20 cellular contexts compared by ENCODE assay signal in genomic region chr14:61231810-61232209, GRCh38. TPM values are rescaled to one million over a fixed set of nuclear protein-coding genes. Genes with fewer than 3 reads are reported as not detected.
DNase-seq lines count a peak whose midpoint lies in the region; ATAC-seq and TF ChIP-seq lines count a peak whose summit lies in the region.
"Had no signal": no experiment of that assay in that cellular context is flagged by ENCODE, and none has a peak within 500 bp of the region (broad histone marks: within the 10 kb centered on the region; RNA-seq: fewer than 3 reads in every experiment).

No MANE protein-coding gene starts in this region.

- H3K9ac ChIP-seq in IMR-90 (ENCODE audit: low read depth, low read length): no peak overlapping the region

- no peak overlapping the region for H2AK9ac ChIP-seq in IMR-90 (replicated peaks; ENCODE audit: low read depth, low read length, poor library complexity)

- H3K27me3 ChIP-seq in IMR-90 (ENCODE audit: control insufficient read depth, insufficient read depth, low read length) (no peaks in the 10 kb centered on the region), SJCRH30 (no peaks in the 10 kb centered on the region), HAP-1 (ENCODE audit: low read depth) (peaks cover 4% of the 10 kb centered on the region; the same call in 1 of the 2 replicates)

- peak overlapping the region; percentile 29 to 71 (median 31) for H3K27ac Mint-ChIP-seq in nephron
- H3K27ac Mint-ChIP-seq: CD4-positive, CD25-positive, alpha-beta regulatory T cell had no signal

- CTCF ChIA-PET in IMR-90 (lab: Yijun Ruan, JAX): no interaction called here

- no peak overlapping the region for H3K23ac ChIP-seq in IMR-90 (ENCODE audit: low read depth, low read length)

- H3K4me3 Mint-ChIP-seq in nephron: peak overlapping the region in 1 of 3 experiments; percentile 1
- H3K4me3 Mint-ChIP-seq: CD4-positive, CD25-positive, alpha-beta regulatory T cell had no signal

- peaks cover 80% of the 10 kb centered on the region for H3K4me1 Mint-ChIP-seq in nephron
- H3K4me1 Mint-ChIP-seq: CD4-positive, CD25-positive, alpha-beta regulatory T cell had no signal

- H3K4me2 ChIP-seq in IMR-90 (ENCODE audit: low read depth, low read length): no peak overlapping the region

- peaks cover 10% of the 10 kb centered on the region for H3K4me1 ChIP-seq in IMR-90 (ENCODE audit: control insufficient read depth, insufficient read depth, low read length)
- peaks cover 41% of the 10 kb centered on the region for H3K4me1 ChIP-seq in SJCRH30
- no peaks in the 10 kb centered on the region for H3K4me1 ChIP-seq in HAP-1

- H3K56ac ChIP-seq in IMR-90 (ENCODE audit: extremely low read depth, insufficient read depth, low read length): no peak overlapping the region

- peak overlapping the region in 1 of 2 experiments; percentile 62; a peak in 1 of 4 replicates for H4K8ac ChIP-seq in IMR-90 (ENCODE audit: low read depth in 2 of 2, low read length in 2 of 2)

- H3K27ac ChIP-seq in IMR-90 (ENCODE audit: insufficient read depth, low read length) (no peak overlapping the region), SJCRH30 (no peak overlapping the region)

- H3K4me3 ChIP-seq in GM12865 (ENCODE audit: low read depth, low read length) (no peak overlapping the region), IMR-90 (ENCODE audit: insufficient read depth, low read depth, low read length) (no peak overlapping the region), SJCRH30 (no peak overlapping the region), HAP-1 (no peak overlapping the region), foreskin fibroblast (ENCODE audit: low read depth in 1 of 2, low read length in 2 of 2) (no peak overlapping the region)

- 0 out of 2 replicates have a peak overlapping the region, but pooled peaks have one; percentile 11 for H2BK120ac ChIP-seq in IMR-90 (ENCODE audit: low read depth, low read length)

- H3K79me1 ChIP-seq in IMR-90 (ENCODE audit: low read depth in 1 of 2, low read length in 2 of 2): no peaks in the 10 kb centered on the region

- H3K4ac ChIP-seq in IMR-90 (ENCODE audit: low read depth, low read length): 0 out of 2 replicates have a peak overlapping the region, but pooled peaks have one; percentile 24

- no peak for TF ChIP-seq POLR2A in IMR-90 (IDR thresholded peaks at IDR 0.05; ENCODE audit: low read depth, low read length)

- H3K9me3 ChIP-seq in IMR-90 (ENCODE audit: control insufficient read depth, insufficient read depth, low read length) (no peaks in the 10 kb centered on the region), SJCRH30 (replicated peaks) (no peaks in the 10 kb centered on the region), HAP-1 (no peaks in the 10 kb centered on the region)

- no peak overlapping the region for H4K91ac ChIP-seq in IMR-90 (ENCODE audit: insufficient read depth, low read depth, low read length)

- no peaks in the 10 kb centered on the region for H3K36me3 Mint-ChIP-seq in nephron (ENCODE audit: low read depth)
- H3K36me3 Mint-ChIP-seq: CD4-positive, CD25-positive, alpha-beta regulatory T cell had no signal

- no peak overlapping the region; the same call in 1 of the 2 replicates for H3K14ac ChIP-seq in IMR-90 (replicated peaks; ENCODE audit: low read depth, low read length)

- dilution Hi-C loops in IMR-90 (cut with HindIII; ENCODE audit: low sequenced_read_pairs, unreplicated experiment): no loop called here

- BruUV-seq in IMR-90 (replicated peaks; lab: Mats Ljungman, UMichigan): no TSS peak

- in situ Hi-C loops in IMR-90 (cut with MboI; ENCODE audit: low sequenced_read_pairs) (no loop called here), HAP-1 (cut with MboI; ENCODE audit: low sequenced_read_pairs) (no loop called here)

- no peaks in the 10 kb centered on the region for H4K20me1 ChIP-seq in IMR-90 (ENCODE audit: insufficient read depth, low read length)

- H2BK20ac ChIP-seq in IMR-90 (ENCODE audit: low read depth, low read length): peak overlapping the region; percentile 28; the same call in 1 of the 2 replicates

- no peaks in the 10 kb centered on the region for H3K9me3 Mint-ChIP-seq in nephron
- H3K9me3 Mint-ChIP-seq: CD4-positive, CD25-positive, alpha-beta regulatory T cell had no signal

- H3K18ac ChIP-seq in IMR-90 (ENCODE audit: low read depth, low read length): no peak overlapping the region

- H3K36me3 ChIP-seq in IMR-90 (ENCODE audit: control insufficient read depth, insufficient read depth, low read length) (no peaks in the 10 kb centered on the region), SJCRH30 (no peaks in the 10 kb centered on the region), HAP-1 (replicated peaks) (no peaks in the 10 kb centered on the region)

- H2AFZ ChIP-seq in IMR-90 (replicated peaks; ENCODE audit: low read length, poor library complexity): no peak overlapping the region

- no peaks in the 10 kb centered on the region; the same call in 1 of the 2 replicates for H3K9me1 ChIP-seq in IMR-90 (ENCODE audit: insufficient read depth, low read length)

- intact Hi-C loops in IMR-90 (cut with micrococcal nuclease): no loop called here

- peak overlapping the region; percentile 20; the same call in 1 of the 2 replicates for H2AK5ac ChIP-seq in IMR-90 (ENCODE audit: low read depth, low read length)

- TF ChIP-seq CTCF in GM12865 (IDR thresholded peaks at IDR 0.05; ENCODE audit: insufficient read depth, low read depth, low read length, missing control alignments) (no peak), IMR-90 (conservative IDR thresholded peaks at IDR 0.05; ENCODE audit: low read depth, low read length) (no peak), nephron (IDR thresholded peaks at IDR 0.05; ENCODE audit: unreplicated experiment in 3 of 3) (no peak), foreskin fibroblast (IDR thresholded peaks at IDR 0.05; ENCODE audit: low read depth, low read length) (no peak)

- peaks cover 4% of the 10 kb centered on the region for H3K27me3 Mint-ChIP-seq in nephron (ENCODE audit: low read depth)

- WGBS in IMR-90 (ENCODE audit: extremely low coverage in 2 of 2, insufficient read length in 1 of 2), 2 experiments: 86% methylated on average over 1 of the region's 4 CpGs; no CpG with 5 or more reads in 1 of the 2 experiments

- DNase-seq in GM12865 (ENCODE audit: low read depth) (peak; percentile 53), IMR-90 (no peak), SJCRH30 (peak; percentile 26 to 51), HAP-1 (ENCODE audit: low spot score in 2 of 2) (no peak), retina (no peak), NCI-H345 (lab: John Stamatoyannopoulos, UW) (no peak), foreskin fibroblast (no peak)
- DNase-seq: KBM-7, MV-4-11, NCI-H2029, NCI-H748 treated with DMSO at 0.1 percent for 48 hours, Right ventricle myocardium superior, RPMI8226 had no signal

- POLR2A ChIA-PET in IMR-90 (lab: Charles Lee; ENCODE audit: unreplicated experiment): no interaction called here

- ATAC-seq in IMR-90 (ENCODE audit: low read depth): no peak
- ATAC-seq: HepG2 had no signal

- no peak for TF ChIP-seq RAD21 in IMR-90 (IDR thresholded peaks at IDR 0.05; ENCODE audit: low read length)

- no peak overlapping the region for H2BK5ac ChIP-seq in IMR-90 (ENCODE audit: low read depth, low read length, poor library complexity, severe bottlenecking)

- no peak overlapping the region; the same call in 1 of the 2 replicates for H4K5ac ChIP-seq in IMR-90 (ENCODE audit: low read depth, low read length)

- H2BK15ac ChIP-seq in IMR-90 (ENCODE audit: low read depth, low read length): no peak overlapping the region

TF ChIP-seq in IMR-90, 13 proteins besides CTCF, POLR2A, EP300 and RAD21:
- TF ChIP-seq MAFK (IDR thresholded peaks at IDR 0.05; ENCODE audit: low read depth, low read length) (no peak), ELK1 (IDR thresholded peaks at IDR 0.05; ENCODE audit: borderline replicate concordance, low read depth, low read length) (no peak), CHD1 (IDR thresholded peaks at IDR 0.05; ENCODE audit: low read depth, low read length) (no peak), MXI1 (IDR thresholded peaks at IDR 0.05; ENCODE audit: borderline replicate concordance, low read depth, low read length) (no peak), SMC3 (IDR thresholded peaks at IDR 0.05; ENCODE audit: low read depth, low read length) (no peak), RCOR1 (IDR thresholded peaks at IDR 0.05; ENCODE audit: insufficient replicate concordance, low read length) (no peak), FOS (IDR thresholded peaks at IDR 0.05; ENCODE audit: low read depth, low read length) (no peak), BHLHE40 (IDR thresholded peaks at IDR 0.05; ENCODE audit: low read depth, low read length) (no peak), USF2 (IDR thresholded peaks at IDR 0.05; ENCODE audit: low read depth, low read length) (no peak), NFE2L2 (IDR thresholded peaks at IDR 0.05; ENCODE audit: low read depth, low read length) (no peak), CEBPB (IDR thresholded peaks at IDR 0.05; ENCODE audit: low read depth, low read length) (no peak), RFX5 (IDR thresholded peaks at IDR 0.05; ENCODE audit: low read depth, low read length) (no peak), MAZ (IDR thresholded peaks at IDR 0.05; ENCODE audit: borderline replicate concordance, low read depth, low read length) (no peak)

RNA-seq across cellular contexts. Expression of gene TMEM30B, which starts 49.3 kb away (rescaled TPM):
- under 0.01 TPM in 1 of 2 replicates, not detected in the other for total RNA-seq in IMR-90 (2012; rRNA removed)
- polyA plus RNA-seq in IMR-90 (2012; rRNA removed): 0.03 and 0.13 TPM in 2 replicates
- polyA plus RNA-seq in IMR-90 (2012; cell fraction: cytosol; rRNA removed): 0.04 and 0.21 TPM in 2 replicates
- polyA plus RNA-seq in IMR-90 (2012; cell fraction: nucleus; rRNA removed; ENCODE audit: low replicate concordance): 0.15 TPM in 1 of 2 replicates, not detected in the other
- total RNA-seq in SJCRH30 (2014; rRNA removed; shearing (Covaris generic)): 6.2 and 7.4 TPM in 2 replicates
- total RNA-seq: A172, H4, HepG2, NCI-H460, SK-MEL-5 had no signal
- polyA plus RNA-seq: HepG2 had no signal

Comparison
In these comparisons a context has a peak if more than half of its experiments do, and no peak if none do; other contexts are left out.
1. DNase-seq: peak in GM12865 (single experiment) and SJCRH30 (2 of 2); none in IMR-90 (single experiment), HAP-1 (0 of 2), retina (single experiment), NCI-H345 (single experiment) and foreskin fibroblast (0 of 2).